Comparison of ENCODE assay signal across 21 cellular contexts in genomic region chr15:79221696-79222095, GRCh38.
"Had no signal": no experiment of that assay in that cellular context is flagged by ENCODE, and none has a peak within 500 bp of the region (broad histone marks: within the 10 kb centered on the region; RNA-seq: fewer than 3 reads in every experiment).

No MANE protein-coding gene starts in this region.

- H3K27ac Mint-ChIP-seq: activated naive CD8-positive, alpha-beta T cell; activated T-helper 2 cell treated with anti-CD3 and anti-CD28 coated beads, Interferon-gamma antibody, Interleukin-2, Interleukin-4, amounts not matched to agents 10 μg/mL and 5 μg/mL and 100 μg/mL, durations not matched to agents 14 hours and 24 hours and 36 hours; dendritic cell treated with granulocyte-macrophage colony-stimulating factor and Interleukin-4, amounts not matched to agents 40 ng/mL and 50 ng/mL, for 4 days; natural killer cell treated with Interleukin-12 subunit alpha and Interleukin-12 subunit beta and Interleukin-15 and Interleukin-18, amount 100 ng/mL, for 72 hours had no signal

- ATAC-seq: activated T-cell treated with anti-CD3 and anti-CD28 coated beads, Interleukin-2, amount 50 U/mL, for 4 hours; natural killer cell treated with Interleukin-12 subunit alpha and Interleukin-12 subunit beta and Interleukin-15 and Interleukin-18, amount 100 ng/mL, for 72 hours had no signal

- DNase-seq: activated CD8-positive, alpha-beta memory T cell treated with anti-CD3 and anti-CD28 coated beads, Interleukin-2, amount 50 U/mL, for 48 hours; activated naive CD4-positive, alpha-beta T cell; activated T-cell treated with anti-CD3 and anti-CD28 coated beads, Interleukin-2, amount 50 U/mL, for 4 hours; adrenal gland; effector memory CD4-positive, alpha-beta T cell; glutamatergic neuron; hippocampal formation; ovary; spleen; stimulated activated CD4-positive, alpha-beta T cell treated with anti-CD3 and anti-CD28 coated beads, Interleukin-4, amount 100 ng/mL, for 1 hour; stimulated activated naive CD4-positive, alpha-beta T cell; T-helper 1 cell; testis; upper lobe of left lung had no signal

- H3K4me3 Mint-ChIP-seq: activated naive CD8-positive, alpha-beta T cell; activated T-cell treated with anti-CD3 and anti-CD28 coated beads, Interleukin-2, amount 50 U/mL, for 4 hours; dendritic cell treated with granulocyte-macrophage colony-stimulating factor and Interleukin-4, amounts not matched to agents 40 ng/mL and 50 ng/mL, for 4 days; natural killer cell treated with Interleukin-12 subunit alpha and Interleukin-12 subunit beta and Interleukin-15 and Interleukin-18, amount 100 ng/mL, for 72 hours had no signal

- H3K36me3 ChIP-seq: adrenal gland, esophagus muscularis mucosa, ovary, prostate gland, right atrium auricular region, spleen, upper lobe of left lung had no signal

- H3K27me3 ChIP-seq: ovary, right atrium auricular region, testis, upper lobe of left lung had no signal

- H3K27ac ChIP-seq: adrenal gland, esophagus muscularis mucosa, ovary, prostate gland, right atrium auricular region, spleen, testis, upper lobe of left lung had no signal

- H3K4me3 ChIP-seq: adrenal gland, esophagus muscularis mucosa, ovary, prostate gland, right atrium auricular region, spleen, testis, upper lobe of left lung had no signal

- H3K4me1 ChIP-seq: adrenal gland, prostate gland, spleen, testis, upper lobe of left lung had no signal

- H3K36me3 Mint-ChIP-seq: activated naive CD8-positive, alpha-beta T cell; natural killer cell treated with Interleukin-12 subunit alpha and Interleukin-12 subunit beta and Interleukin-15 and Interleukin-18, amount 100 ng/mL, for 72 hours had no signal

- H3K9me3 Mint-ChIP-seq: activated T-helper 2 cell treated with anti-CD3 and anti-CD28 coated beads, Interferon-gamma antibody, Interleukin-2, Interleukin-4, amounts not matched to agents 10 μg/mL and 5 μg/mL and 100 μg/mL, durations not matched to agents 14 hours and 24 hours and 36 hours; natural killer cell treated with Interleukin-12 subunit alpha and Interleukin-12 subunit beta and Interleukin-15 and Interleukin-18, amount 100 ng/mL, for 72 hours had no signal

- H3K9me3 ChIP-seq: adrenal gland, prostate gland, testis had no signal
